28 cellular contexts compared by ENCODE assay signal in genomic region chr6:133380723-133381122, GRCh38.
"Had no signal": no experiment of that assay in that cellular context is flagged by ENCODE, and none has a peak within 500 bp of the region (broad histone marks: within the 10 kb centered on the region; RNA-seq: fewer than 3 reads in every experiment).

No MANE protein-coding gene starts in this region.

- H3K9me3 ChIP-seq: ovary, psoas muscle, spleen, suprapubic skin, testis, tibial artery, transverse colon, upper lobe of right lung, uterus had no signal

- H3K4me2 ChIP-seq: neural progenitor cell, smooth muscle cell had no signal

- H3K9ac ChIP-seq: neural progenitor cell, parathyroid adenoma had no signal

- H3K27me3 ChIP-seq: neural progenitor cell, ovary, spleen, suprapubic skin, testis, tibial artery, transverse colon, upper lobe of right lung, uterus had no signal

- ATAC-seq: natural killer cell; psoas muscle; right cardiac atrium; sciatic nerve; stimulated activated memory B cell treated with anti-CD40 and anti-IgM and Interleukin-4, amounts not matched to agents 10 μg/mL and 1 μg/mL and 100 μg/mL, for 72 hours; stimulated activated naive CD8-positive, alpha-beta T cell treated with anti-CD3 and anti-CD28 coated beads, Interleukin-15, amount 100 ng/mL, for 72 hours; stimulated activated naive CD8-positive, alpha-beta T cell treated with anti-CD3 and anti-CD28 coated beads, Interleukin-15, Interleukin-2, amounts not matched to agents 100 U/mL and 50 U/mL, for 24 hours; upper lobe of right lung had no signal

- H3K27ac ChIP-seq: neural progenitor cell, ovary, parathyroid adenoma, psoas muscle, skin epidermis, spleen, suprapubic skin, testis, tibial artery, transverse colon, upper lobe of right lung, uterus had no signal

- DNase-seq: natural killer cell; occipital lobe; ovary; posterior cingulate gyrus; psoas muscle; right cardiac atrium; spleen; stimulated activated CD4-positive, alpha-beta T cell treated with anti-CD3 and anti-CD28 coated beads, Interleukin-12 subunit alpha, Interleukin-12 subunit beta, amount 100 ng/mL, for 4 hours; stimulated activated CD4-positive, alpha-beta T cell treated with anti-CD3 and anti-CD28 coated beads, Interleukin-1b, Interleukin-23, amount 100 ng/mL, for 48 hours; stimulated activated CD4-positive, alpha-beta T cell treated with anti-CD3 and anti-CD28 coated beads, Interleukin-4, amount 100 ng/mL, for 1 hour; stimulated activated CD4-positive, alpha-beta T cell treated with anti-CD3 and anti-CD28 coated beads, Interleukin-4, amount 100 ng/mL, for 4 hours; stimulated activated CD8-positive, alpha-beta memory T cell treated with anti-CD3 and anti-CD28 coated beads, Interleukin-4, amount 100 ng/mL, for 48 hours; stimulated activated naive CD4-positive, alpha-beta T cell; stimulated activated naive CD8-positive, alpha-beta T cell treated with anti-CD3 and anti-CD28 coated beads, Interleukin-15, amount 100 ng/mL, for 72 hours; stimulated activated naive CD8-positive, alpha-beta T cell treated with anti-CD3 and anti-CD28 coated beads, Interleukin-15, Interleukin-2, amounts not matched to agents 100 U/mL and 50 U/mL, for 24 hours; substantia nigra; testis; tibial artery; transverse colon; upper lobe of right lung; uterus had no signal

- H3K4me3 ChIP-seq: neural progenitor cell, ovary, psoas muscle, skin epidermis, smooth muscle cell, spleen, suprapubic skin, testis, tibial artery, transverse colon, upper lobe of right lung, uterus had no signal

- H3K79me2 ChIP-seq: parathyroid adenoma had no signal

- H3K4me1 ChIP-seq: parathyroid adenoma, spleen, suprapubic skin, testis, tibial artery, transverse colon, upper lobe of right lung, uterus had no signal

- H3K36me3 ChIP-seq: neural progenitor cell, ovary, spleen, suprapubic skin, tibial artery, transverse colon, upper lobe of right lung, uterus had no signal

- H2AFZ ChIP-seq: neural progenitor cell, parathyroid adenoma had no signal
